In genomic region chr4:70839537-70840093, GRCh38 we compare ENCODE assay signal across 1 cellular context.
TF ChIP-seq lines count a peak whose summit lies in the region.

Gene GRSF1, minus strand, starts transcription at chr4:70839890. Its CDS starts 63 bp downstream, at chr4:70839827.

TF ChIP-seq in K562, 482 proteins besides CTCF, POLR2A, EP300 and RAD21 (continued from another document and continues in another):
- TF ChIP-seq SRSF3 (IDR thresholded peaks at IDR 0.05; ENCODE audit: insufficient read depth, low read length) (no peak), SMAD1 (IDR thresholded peaks at IDR 0.05; ENCODE audit: low read depth, low read length, partially characterized antibody) (no peak), RBM17 (IDR thresholded peaks at IDR 0.05; ENCODE audit: borderline replicate concordance, low read depth, low read length) (no peak), FOXK2 (conservative IDR thresholded peaks at IDR 0.05 in 1 of 2, IDR thresholded peaks at IDR 0.05 in 1 of 2; ENCODE audit: low read depth in 2 of 2) (no peak), NRF1 (conservative IDR thresholded peaks at IDR 0.05 in 1 of 2, IDR thresholded peaks at IDR 0.05 in 1 of 2) (peak; percentile 91 to 92), PREB (CRISPR knock-in tag; IDR thresholded peaks at IDR 0.05) (no peak), MLX (CRISPR knock-in tag; conservative IDR thresholded peaks at IDR 0.05) (no peak), ZNF274 (IDR thresholded peaks at IDR 0.05; ENCODE audit: borderline replicate concordance, low read depth, low read length) (no peak), ZNF253 (CRISPR knock-in tag; conservative IDR thresholded peaks at IDR 0.05) (no peak), FOXA1 (IDR thresholded peaks at IDR 0.05; ENCODE audit: borderline replicate concordance) (no peak), HMGXB4 (CRISPR knock-in tag; IDR thresholded peaks at IDR 0.05) (no peak), ZBTB9 (CRISPR knock-in tag; IDR thresholded peaks at IDR 0.05) (no peak), SAP30 (IDR thresholded peaks at IDR 0.05; ENCODE audit: borderline replicate concordance, insufficient read depth, low read depth, low read length, poor library complexity, severe bottlenecking) (peak; percentile 33), MGA (IDR thresholded peaks at IDR 0.05) (0 out of 2 replicates have a peak, but pooled peaks have one; percentile 12), DPF2 (IDR thresholded peaks at IDR 0.05) (no peak), CHD4 (IDR thresholded peaks at IDR 0.05; ENCODE audit: insufficient read depth, insufficient replicate concordance, low read depth, low read length, poor library complexity, severe bottlenecking) (no peak), ZBTB1 (CRISPR knock-in tag; IDR thresholded peaks at IDR 0.05; ENCODE audit: borderline replicate concordance, low read depth) (peak; percentile 18; the same call in 1 of the 2 replicates), THAP7 (CRISPR knock-in tag; IDR thresholded peaks at IDR 0.05) (no peak), PML (IDR thresholded peaks at IDR 0.05; ENCODE audit: low read length) (peak; percentile 68; the same call in 1 of the 2 replicates), SMARCA4 (IDR thresholded peaks at IDR 0.05) (no peak), OTX1 (CRISPR knock-in tag; IDR thresholded peaks at IDR 0.05) (no peak), DMBX1 (CRISPR knock-in tag; IDR thresholded peaks at IDR 0.05; ENCODE audit: borderline replicate concordance) (no peak), ZNF197 (CRISPR knock-in tag; IDR thresholded peaks at IDR 0.05; ENCODE audit: low read depth) (no peak), GABPB1 (CRISPR knock-in tag; IDR thresholded peaks at IDR 0.05) (peak; percentile 86), RBM25 (IDR thresholded peaks at IDR 0.05; ENCODE audit: low read depth, low read length, severe bottlenecking) (peak; percentile 88), PHTF2 (CRISPR knock-in tag; IDR thresholded peaks at IDR 0.05) (no peak), TSC22D4 (tag; IDR thresholded peaks at IDR 0.05) (no peak), ZNF830 (CRISPR knock-in tag; IDR thresholded peaks at IDR 0.05) (no peak), RBM34 (IDR thresholded peaks at IDR 0.05; ENCODE audit: borderline replicate concordance, insufficient read depth, low read length) (no peak), NFIX (CRISPR knock-in tag; IDR thresholded peaks at IDR 0.05; ENCODE audit: low read depth) (no peak), ZZZ3 (IDR thresholded peaks at IDR 0.05) (no peak), FOXA3 (CRISPR knock-in tag; conservative IDR thresholded peaks at IDR 0.05 in 1 of 2, IDR thresholded peaks at IDR 0.05 in 1 of 2) (no peak), SRSF1 (IDR thresholded peaks at IDR 0.05; ENCODE audit: low read depth, low read length) (no peak), HMG20A (CRISPR knock-in tag; conservative IDR thresholded peaks at IDR 0.05) (no peak), EHMT2 (IDR thresholded peaks at IDR 0.05) (no peak), MEIS2 (IDR thresholded peaks at IDR 0.05; ENCODE audit: partially characterized antibody) (peak; percentile 35), SRSF7 (optimal IDR thresholded peaks at IDR 0.05; ENCODE audit: low read depth, low read length) (no peak), ZNF124 (CRISPR knock-in tag; IDR thresholded peaks at IDR 0.05) (no peak), SETDB1 (IDR thresholded peaks at IDR 0.05; ENCODE audit: low read length) (no peak), ZBTB43 (CRISPR knock-in tag; IDR thresholded peaks at IDR 0.05) (no peak), KAT7 (CRISPR knock-in tag; IDR thresholded peaks at IDR 0.05; ENCODE audit: borderline replicate concordance) (no peak), MYC (IDR thresholded peaks at IDR 0.05; ENCODE audit: low read depth, low read length) (peak; percentile 80), MYC (CRISPR knock-in tag; IDR thresholded peaks at IDR 0.05; ENCODE audit: borderline replicate concordance, low read depth) (no peak), ZNF511 (CRISPR knock-in tag; IDR thresholded peaks at IDR 0.05) (0 out of 2 replicates have a peak, but pooled peaks have one; percentile 47)
